ENCODE assay signal across 8 cellular contexts in the genomic region with DNA sequence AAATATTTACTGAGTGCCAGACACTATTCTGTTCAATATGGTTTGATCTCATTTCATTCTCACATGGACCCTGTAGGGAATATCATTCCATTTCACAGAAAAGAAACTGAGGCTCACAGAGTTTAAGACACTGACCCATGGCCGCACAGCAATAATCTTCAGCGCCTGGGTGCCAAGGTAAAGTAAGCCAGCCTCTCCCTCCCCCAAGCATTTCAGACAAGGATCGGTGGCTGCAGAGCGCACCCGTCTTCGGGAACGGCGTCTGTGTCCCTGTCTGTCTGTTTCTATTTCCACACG. TPM values are rescaled to one million over a fixed set of nuclear protein-coding genes. Genes with fewer than 3 reads are reported as not detected.
DNase-seq lines count a peak whose midpoint lies in the region; ATAC-seq and TF ChIP-seq lines count a peak whose summit lies in the region.

No MANE protein-coding gene starts in this region.

- peak overlapping the region; percentile 32 for H3K4me3 ChIP-seq in RWPE2 (ENCODE audit: severe bottlenecking)
- H3K4me3 ChIP-seq in fibroblast of lung (replicated peaks in 1 of 4; ENCODE audit: control extremely low read depth in 1 of 4, insufficient read depth in 1 of 4, low read depth in 3 of 4, low read length in 4 of 4): peak overlapping the region; percentile 42 to 69 (median 56)
- peak overlapping the region; percentile 56 for H3K4me3 ChIP-seq in rectal smooth muscle tissue (ENCODE audit: low read length)

- H3K9ac ChIP-seq in fibroblast of lung (ENCODE audit: insufficient read depth, low read length) (peak overlapping the region; percentile 60), rectal smooth muscle tissue (ENCODE audit: low read length) (peak overlapping the region; percentile 22)

- H3K4me1 ChIP-seq in RWPE2 (ENCODE audit: insufficient read depth, poor library complexity, severe bottlenecking): peaks cover 10% of the 10 kb centered on the region
- H3K4me1 ChIP-seq in fibroblast of lung (ENCODE audit: control insufficient read depth, extremely low read depth, insufficient read depth, low read length): peaks cover 15% of the 10 kb centered on the region
- no peaks in the 10 kb centered on the region for H3K4me1 ChIP-seq in rectal smooth muscle tissue (ENCODE audit: control insufficient read depth, insufficient read depth, low read length)

- H3K9me3 ChIP-seq in RWPE2 (ENCODE audit: severe bottlenecking): peaks cover 3% of the 10 kb centered on the region
- no peaks in the 10 kb centered on the region for H3K9me3 ChIP-seq in fibroblast of lung (ENCODE audit: control insufficient read depth, insufficient read depth, low read depth, low read length)

- peak; percentile 0 for ATAC-seq in GM18502 (IDR thresholded peaks at IDR 0.05; ENCODE audit: poor library complexity, unreplicated experiment)
- ATAC-seq in RWPE2 (ENCODE audit: low read depth): no peak; the same call in 2 of the 3 replicates

- TF ChIP-seq CTCF in RWPE2 (IDR thresholded peaks at IDR 0.05; ENCODE audit: poor library complexity, severe bottlenecking) (no peak), fibroblast of lung (conservative IDR thresholded peaks at IDR 0.05 in 1 of 2, IDR thresholded peaks at IDR 0.05 in 1 of 2; ENCODE audit: low read depth in 1 of 2, low read length in 2 of 2) (no peak)

- H3K4me2 ChIP-seq in fibroblast of lung (ENCODE audit: extremely low read depth, insufficient read depth, low read length): peak overlapping the region; percentile 74

- no peaks in the 10 kb centered on the region for H3K79me2 ChIP-seq in fibroblast of lung (ENCODE audit: control insufficient read depth, insufficient read depth, low read length)

- H3K36me3 ChIP-seq in RWPE2 (ENCODE audit: low read depth) (no peaks in the 10 kb centered on the region), fibroblast of lung (ENCODE audit: control insufficient read depth, insufficient read depth, low read length) (no peaks in the 10 kb centered on the region), rectal smooth muscle tissue (ENCODE audit: control insufficient read depth, insufficient read depth, low read length) (no peaks in the 10 kb centered on the region)

- DNase-seq in RWPE2 (ENCODE audit: low spot score) (no peak), fibroblast of lung (ENCODE audit: low read depth in 2 of 2) (no peak), mesenteric fat pad (ENCODE audit: low spot score) (no peak), D341Med (ENCODE audit: low spot score) (no peak), inferior parietal cortex (ENCODE audit: extremely low spot score) (no peak)
- no peak for DNase-seq in stimulated activated CD4-positive, alpha-beta T cell treated with anti-CD3 and anti-CD28 coated beads, Interleukin-4, amount 100 ng/mL, for 1 hour

- H3K27me3 ChIP-seq in RWPE2 (ENCODE audit: insufficient read depth, poor library complexity, severe bottlenecking) (peaks cover 40% of the 10 kb centered on the region), fibroblast of lung (ENCODE audit: control insufficient read depth, insufficient read depth, low read length) (peaks cover 21% of the 10 kb centered on the region), rectal smooth muscle tissue (ENCODE audit: control insufficient read depth, insufficient read depth, low read length) (peaks cover 28% of the 10 kb centered on the region)

- H3K27ac ChIP-seq in RWPE2 (ENCODE audit: poor library complexity, severe bottlenecking) (no peak overlapping the region), fibroblast of lung (ENCODE audit: insufficient read depth, low read length) (peak overlapping the region; percentile 13), rectal smooth muscle tissue (ENCODE audit: low read depth, low read length) (no peak overlapping the region)

- peak overlapping the region; percentile 78 for H2AFZ ChIP-seq in fibroblast of lung (ENCODE audit: low read length)

- H4K20me1 ChIP-seq in fibroblast of lung (ENCODE audit: control insufficient read depth, extremely low read depth, insufficient read depth, low read length): no peaks in the 10 kb centered on the region

RNA-seq across cellular contexts. Expression of gene PDE4A, which starts 4.3 kb away (rescaled TPM):
- total RNA-seq in fibroblast of lung (3.1 and 4.1 TPM in 2 replicates), mesenteric fat pad (28.5 TPM)
- polyA plus RNA-seq in fibroblast of lung: 3.6 and 4.9 TPM in 2 replicates
- 9.5 TPM in 2 replicates for polyA plus RNA-seq in fibroblast of lung (2012)
- 30.4 and 42.3 TPM in 2 replicates for polyA minus RNA-seq in fibroblast of lung (ENCODE audit: low replicate concordance)

RNA-seq across cellular contexts. Expression of gene CDC37, which starts 12.7 kb away (rescaled TPM):
- total RNA-seq in fibroblast of lung: 108 and 129 TPM in 2 replicates
- 266 and 342 TPM in 2 replicates for polyA plus RNA-seq in fibroblast of lung
- polyA plus RNA-seq in fibroblast of lung (2012): 177 and 255 TPM in 2 replicates
- polyA minus RNA-seq in fibroblast of lung (ENCODE audit: low replicate concordance): 139 and 172 TPM in 2 replicates
- total RNA-seq in mesenteric fat pad: 173 TPM

RNA-seq across cellular contexts. Expression of gene TYK2, which starts 35.7 kb away (rescaled TPM):
- total RNA-seq in fibroblast of lung: 72.4 and 95.5 TPM in 2 replicates
- 17.4 and 24.0 TPM in 2 replicates for polyA plus RNA-seq in fibroblast of lung
- polyA plus RNA-seq in fibroblast of lung (2012): 44.5 and 59.0 TPM in 2 replicates
- 111 and 241 TPM in 2 replicates for polyA minus RNA-seq in fibroblast of lung (ENCODE audit: low replicate concordance)
- total RNA-seq in mesenteric fat pad: 91.5 TPM
